18 cellular contexts compared by ENCODE assay signal in the genomic region with DNA sequence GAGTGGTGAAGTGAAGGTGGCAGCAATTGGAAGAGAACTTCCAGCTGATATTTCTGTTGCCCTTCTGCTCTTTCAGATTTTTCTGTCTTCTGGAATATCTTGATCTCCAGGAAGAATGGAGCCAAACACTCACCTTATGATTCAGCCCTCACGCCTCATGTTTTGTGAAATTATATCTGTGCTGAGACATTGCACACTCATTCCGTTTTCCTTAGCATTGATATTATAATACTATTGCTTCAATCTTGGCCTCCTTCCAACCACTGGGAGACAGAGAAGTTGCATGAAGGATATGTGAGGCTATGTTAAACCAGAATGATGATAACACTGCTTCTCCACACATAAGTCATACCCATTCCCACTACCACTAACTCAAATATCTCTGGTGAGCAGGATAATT.
A peak's percentile ranks its signal among the peaks of the same experiment; 100 is the strongest.
DNase-seq lines count a peak whose midpoint lies in the region; FAIRE-seq and TF ChIP-seq lines count a peak whose summit lies in the region.
"Had no signal": no experiment of that assay in that cellular context is flagged by ENCODE, and none has a peak within 500 bp of the region (broad histone marks: within the 10 kb centered on the region; RNA-seq: fewer than 3 reads in every experiment).

No MANE protein-coding gene starts in this region.

- H3K4me1 ChIP-seq in mammary epithelial cell (ENCODE audit: insufficient read depth, low read length) (peaks cover 7% of the 10 kb centered on the region), keratinocyte (ENCODE audit: control insufficient read depth, extremely low read depth, insufficient read depth, low read length) (peaks cover 13% of the 10 kb centered on the region)
- H3K4me1 ChIP-seq: colonic mucosa had no signal

- no peaks in the 10 kb centered on the region for H4K20me1 ChIP-seq in mammary epithelial cell (ENCODE audit: insufficient read depth, low read length)
- H4K20me1 ChIP-seq in keratinocyte (ENCODE audit: control insufficient read depth, extremely low read depth, insufficient read depth, low read length), result no peaks in the 10 kb centered on the region

- H3K4me3 ChIP-seq in AG10803 (ENCODE audit: low read length), result no peak overlapping the region
- no peak overlapping the region for H3K4me3 ChIP-seq in MG63
- no peak overlapping the region for H3K4me3 ChIP-seq in mammary epithelial cell (replicated peaks in 1 of 3; ENCODE audit: insufficient read depth in 1 of 3, low read depth in 2 of 3, low read length in 3 of 3)
- no peak overlapping the region for H3K4me3 ChIP-seq in keratinocyte (ENCODE audit: control insufficient read depth in 2 of 3, extremely low read depth in 1 of 3, insufficient read depth in 2 of 3, low read depth in 1 of 3, low read length in 3 of 3)
- H3K4me3 ChIP-seq: colonic mucosa, gastroesophageal sphincter, stomach had no signal

- TF ChIP-seq CTCF in AG10803 (conservative IDR thresholded peaks at IDR 0.05; ENCODE audit: low read length) (no peak), mammary epithelial cell (conservative IDR thresholded peaks at IDR 0.05 in 1 of 2, IDR thresholded peaks at IDR 0.05 in 1 of 2; ENCODE audit: extremely low read depth in 1 of 2, insufficient read depth in 1 of 2, low read depth in 1 of 2, low read length in 2 of 2) (no peak), keratinocyte (optimal IDR thresholded peaks at IDR 0.05 in 1 of 3, IDR thresholded peaks at IDR 0.05 in 1 of 3, conservative IDR thresholded peaks at IDR 0.05 in 1 of 3; ENCODE audit: extremely low read depth in 1 of 3, insufficient read depth in 2 of 3, low read length in 3 of 3) (no peak)

- H2AFZ ChIP-seq in mammary epithelial cell (ENCODE audit: low read depth, low read length), result no peak overlapping the region
- no peak overlapping the region for H2AFZ ChIP-seq in keratinocyte (ENCODE audit: control insufficient read depth, low read length)

- FAIRE-seq in keratinocyte (lab: Jason Lieb, UNC), result peak; percentile 39

- CTCF ChIA-PET in mammary epithelial cell (lab: Charles Lee; ENCODE audit: low non-redundant PET), result no interaction called here

- 0% methylated on average over 2 of the region's 2 CpGs for WGBS in mammary epithelial cell (ENCODE audit: low coverage, missing lambda C conversion rate)

- H3K79me2 ChIP-seq in mammary epithelial cell (ENCODE audit: insufficient read depth, low read length), result no peaks in the 10 kb centered on the region
- no peaks in the 10 kb centered on the region for H3K79me2 ChIP-seq in keratinocyte (ENCODE audit: control insufficient read depth, insufficient read depth, low read length)

- H3K9ac ChIP-seq in mammary epithelial cell (ENCODE audit: insufficient read depth, low read length) (no peak overlapping the region), keratinocyte (ENCODE audit: control insufficient read depth, extremely low read depth, insufficient read depth, low read length) (no peak overlapping the region)

- H3K9me1 ChIP-seq in keratinocyte (ENCODE audit: control insufficient read depth, extremely low read depth, insufficient read depth, low read length), result no peaks in the 10 kb centered on the region

- in situ Hi-C loops in mammary epithelial cell (cut with MboI; ENCODE audit: low sequenced_read_pairs in 2 of 2), result no loop called here

- dilution Hi-C loops in mammary epithelial cell (cut with HindIII; ENCODE audit: low sequenced_read_pairs) (no loop called here), keratinocyte (cut with MboI; ENCODE audit: extremely low pct_ligation_motif_present, low sequenced_read_pairs) (no loop called here)

- H3K27ac ChIP-seq in mammary epithelial cell (ENCODE audit: insufficient read depth, low read depth, low read length) (no peak overlapping the region), keratinocyte (ENCODE audit: control insufficient read depth, insufficient read depth, low read length) (no peak overlapping the region)
- H3K27ac ChIP-seq: colonic mucosa, gastroesophageal sphincter, stomach had no signal

- intact Hi-C loops in mammary epithelial cell (cut with micrococcal nuclease), result no loop called here

- H3K27me3 ChIP-seq in MG63 (no peaks in the 10 kb centered on the region), mammary epithelial cell (ENCODE audit: insufficient read depth, low read length) (no peaks in the 10 kb centered on the region), keratinocyte (ENCODE audit: control insufficient read depth, extremely low read depth, insufficient read depth, low read length) (no peaks in the 10 kb centered on the region)
- H3K27me3 ChIP-seq: colonic mucosa, gastroesophageal sphincter, stomach had no signal

- no peaks in the 10 kb centered on the region for H3K36me3 ChIP-seq in MG63
- H3K36me3 ChIP-seq in mammary epithelial cell (ENCODE audit: insufficient read depth, low read length), result no peaks in the 10 kb centered on the region
- H3K36me3 ChIP-seq in keratinocyte (ENCODE audit: control insufficient read depth in 2 of 2, extremely low read depth in 1 of 2, insufficient read depth in 2 of 2, low read length in 2 of 2), result no peaks in the 10 kb centered on the region
- H3K36me3 ChIP-seq: colonic mucosa, gastroesophageal sphincter, stomach had no signal

- BruUV-seq in mammary epithelial cell (replicated peaks; lab: Mats Ljungman, UMichigan), result no TSS peak

- H3K4me2 ChIP-seq in mammary epithelial cell (ENCODE audit: insufficient read depth, low read depth, low read length), result no peak overlapping the region
- peak overlapping the region; percentile 46 for H3K4me2 ChIP-seq in keratinocyte (ENCODE audit: control insufficient read depth, extremely low read depth, insufficient read depth, low read depth, low read length)

- H3K9me3 ChIP-seq in MG63, result peaks cover 4% of the 10 kb centered on the region; the same call in 1 of the 2 replicates
- H3K9me3 ChIP-seq in mammary epithelial cell (replicated peaks; ENCODE audit: insufficient read depth, low read length), result no peaks in the 10 kb centered on the region
- H3K9me3 ChIP-seq in keratinocyte (ENCODE audit: control insufficient read depth, low read depth, low read length), result no peaks in the 10 kb centered on the region
- H3K9me3 ChIP-seq: colonic mucosa, gastroesophageal sphincter, stomach had no signal

- DNase-seq in AG10803 (ENCODE audit: low read depth), result peak; percentile 62
- DNase-seq in MG63, result peak; percentile 28
- DNase-seq in mammary epithelial cell, result peak; percentile 87
- peak; percentile 35 for DNase-seq in keratinocyte (ENCODE audit: low read depth, low spot score)
- no peak for DNase-seq in NCI-H2081 treated with DMSO at 0.1 percent for 48 hours (lab: John Stamatoyannopoulos, UW)
- DNase-seq in stimulated activated CD4-positive, alpha-beta T cell treated with anti-CD3 and anti-CD28 coated beads, Interleukin-15, amount 100 ng/mL, for 24 hours, result no peak
- DNase-seq in NCI-H1694 (lab: John Stamatoyannopoulos, UW), result no peak
- no peak for DNase-seq in activated effector memory CD4-positive, alpha-beta T cell treated with Interleukin-2 at 50 U/mL for 16 hours
- DNase-seq: activated CD4-positive, alpha-beta T cell treated with anti-CD3 and anti-CD28 coated beads for 36 hours; activated naive CD8-positive, alpha-beta T cell treated with anti-CD3 and anti-CD28 coated beads, Interleukin-2, amount 10 ng/mL, durations not matched to agents 7 days and 5 days; colonic mucosa; DMS 273 treated with DMSO at 0.1 percent for 48 hours; immature natural killer cell; NCI-H1436; NCI-H524; nucleus accumbens; stomach had no signal

Comparison
In these comparisons a context has a peak if more than half of its experiments do, and no peak if none do; other contexts are left out.
1. DNase-seq: peak in AG10803 (single experiment), MG63 (single experiment), mammary epithelial cell (single experiment) and keratinocyte (single experiment); none in NCI-H2081 treated with DMSO at 0.1 percent for 48 hours (single experiment), stimulated activated CD4-positive, alpha-beta T cell treated with anti-CD3 and anti-CD28 coated beads, Interleukin-15, amount 100 ng/mL, for 24 hours (single experiment), NCI-H1694 (single experiment) and activated effector memory CD4-positive, alpha-beta T cell treated with Interleukin-2 at 50 U/mL for 16 hours (single experiment).